In genomic region chr2:152804687-152805408, GRCh38 we compare ENCODE assay signal across 24 cellular contexts.
DNase-seq lines count a peak whose midpoint lies in the region; ATAC-seq and TF ChIP-seq lines count a peak whose summit lies in the region.
"Had no signal": no experiment of that assay in that cellular context is flagged by ENCODE, and none has a peak within 500 bp of the region (broad histone marks: within the 10 kb centered on the region; RNA-seq: fewer than 3 reads in every experiment).

No MANE protein-coding gene starts in this region.

- no peak overlapping the region for H3K4me3 ChIP-seq in upper lobe of right lung
- H3K4me3 ChIP-seq: A549; BLaER1 treated with 17β-estradiol and CSF1 and Interleukin-3, amounts not matched to agents 10 nM and 100 nM; GM12878 had no signal

- H3K27ac ChIP-seq in upper lobe of right lung: no peak overlapping the region
- H3K27ac ChIP-seq: 22Rv1; A549; BLaER1 treated with 17β-estradiol and CSF1 and Interleukin-3, amounts not matched to agents 10 nM and 100 nM; C4-2B had no signal

- ATAC-seq in Right ventricle myocardium inferior (no peak), left cardiac atrium (no peak), upper lobe of right lung (peak; percentile 29), GM19467 (IDR thresholded peaks at IDR 0.05; ENCODE audit: unreplicated experiment) (no peak)
- peak; percentile 54 for ATAC-seq in stimulated activated naive CD8-positive, alpha-beta T cell treated with anti-CD3 and anti-CD28 coated beads, Interleukin-15, amount 100 ng/mL, for 72 hours
- no peak for ATAC-seq in stimulated activated naive CD8-positive, alpha-beta T cell treated with anti-CD3 and anti-CD28 coated beads, Interleukin-15, Interleukin-2, amounts not matched to agents 100 U/mL and 50 U/mL, for 24 hours
- ATAC-seq in stimulated activated memory B cell treated with anti-CD40 and anti-IgM and Interleukin-4, amounts not matched to agents 10 μg/mL and 1 μg/mL and 100 μg/mL, for 72 hours: peak; percentile 44
- ATAC-seq: A549; CD8-positive, alpha-beta T cell; GM12878 had no signal

- no peak overlapping the region for H3K27ac Mint-ChIP-seq in stimulated activated naive CD8-positive, alpha-beta T cell treated with anti-CD3 and anti-CD28 coated beads, Interleukin-15, amount 100 ng/mL, for 72 hours
- no peak overlapping the region for H3K27ac Mint-ChIP-seq in stimulated activated memory B cell treated with anti-CD40 and anti-IgM and Interleukin-4, amounts not matched to agents 10 μg/mL and 1 μg/mL and 100 μg/mL, for 72 hours
- H3K27ac Mint-ChIP-seq: B cell; CD4-positive, alpha-beta T cell; CD8-positive, alpha-beta T cell had no signal

- TF ChIP-seq CTCF in upper lobe of right lung (IDR thresholded peaks at IDR 0.05): no peak

- no peak overlapping the region for H3K4me3 Mint-ChIP-seq in stimulated activated naive CD8-positive, alpha-beta T cell treated with anti-CD3 and anti-CD28 coated beads, Interleukin-15, amount 100 ng/mL, for 72 hours
- no peak overlapping the region for H3K4me3 Mint-ChIP-seq in stimulated activated memory B cell treated with anti-CD40 and anti-IgM and Interleukin-4, amounts not matched to agents 10 μg/mL and 1 μg/mL and 100 μg/mL, for 72 hours
- H3K4me3 Mint-ChIP-seq: B cell; CD4-positive, alpha-beta T cell; CD8-positive, alpha-beta T cell had no signal

- no peaks in the 10 kb centered on the region for H3K36me3 Mint-ChIP-seq in stimulated activated memory B cell treated with anti-CD40 and anti-IgM and Interleukin-4, amounts not matched to agents 10 μg/mL and 1 μg/mL and 100 μg/mL, for 72 hours
- H3K36me3 Mint-ChIP-seq: CD8-positive, alpha-beta T cell had no signal

- H3K27me3 Mint-ChIP-seq in stimulated activated naive CD8-positive, alpha-beta T cell treated with anti-CD3 and anti-CD28 coated beads, Interleukin-15, amount 100 ng/mL, for 72 hours: peaks cover 7% of the 10 kb centered on the region
- H3K27me3 Mint-ChIP-seq in stimulated activated memory B cell treated with anti-CD40 and anti-IgM and Interleukin-4, amounts not matched to agents 10 μg/mL and 1 μg/mL and 100 μg/mL, for 72 hours: no peaks in the 10 kb centered on the region

- DNase-seq in Right ventricle myocardium inferior (ENCODE audit: missing footprints) (peak; percentile 66), left cardiac atrium (no peak), upper lobe of right lung (no peak), NCI-H1417 (lab: John Stamatoyannopoulos, UW) (no peak)
- DNase-seq in stimulated activated naive CD8-positive, alpha-beta T cell treated with anti-CD3 and anti-CD28 coated beads, Interleukin-15, amount 100 ng/mL, for 72 hours: no peak
- DNase-seq in stimulated activated naive CD8-positive, alpha-beta T cell treated with anti-CD3 and anti-CD28 coated beads, Interleukin-15, Interleukin-2, amounts not matched to agents 100 U/mL and 50 U/mL, for 24 hours: no peak
- DNase-seq: AML-193; CD4-positive, alpha-beta T cell; CD8-positive, alpha-beta T cell; DMS 273 treated with DMSO at 0.1 percent for 48 hours; DMS153; DMS53; DMS79; DND-41; EL; GDM1 had no signal

- no peaks in the 10 kb centered on the region for H3K9me3 ChIP-seq in upper lobe of right lung
- H3K9me3 ChIP-seq: A549 had no signal

- intact Hi-C loops in Right ventricle myocardium inferior (cut with DNase I) (no loop called here), left cardiac atrium (cut with DNase I) (no loop called here), upper lobe of right lung (cut with DNase I) (no loop called here)

- H3K4me1 Mint-ChIP-seq in stimulated activated naive CD8-positive, alpha-beta T cell treated with anti-CD3 and anti-CD28 coated beads, Interleukin-15, amount 100 ng/mL, for 72 hours: no peaks in the 10 kb centered on the region
- H3K4me1 Mint-ChIP-seq in stimulated activated memory B cell treated with anti-CD40 and anti-IgM and Interleukin-4, amounts not matched to agents 10 μg/mL and 1 μg/mL and 100 μg/mL, for 72 hours: no peaks in the 10 kb centered on the region
- H3K4me1 Mint-ChIP-seq: B cell had no signal

- no peaks in the 10 kb centered on the region for H3K27me3 ChIP-seq in upper lobe of right lung
- H3K27me3 ChIP-seq: BLaER1 treated with 17β-estradiol and CSF1 and Interleukin-3, amounts not matched to agents 10 nM and 100 nM had no signal

- H3K9me3 Mint-ChIP-seq in stimulated activated naive CD8-positive, alpha-beta T cell treated with anti-CD3 and anti-CD28 coated beads, Interleukin-15, amount 100 ng/mL, for 72 hours: no peaks in the 10 kb centered on the region
- H3K9me3 Mint-ChIP-seq in stimulated activated memory B cell treated with anti-CD40 and anti-IgM and Interleukin-4, amounts not matched to agents 10 μg/mL and 1 μg/mL and 100 μg/mL, for 72 hours: no peaks in the 10 kb centered on the region
- H3K9me3 Mint-ChIP-seq: CD4-positive, alpha-beta T cell; CD8-positive, alpha-beta T cell had no signal

- H3K4me1 ChIP-seq in upper lobe of right lung: no peaks in the 10 kb centered on the region
- H3K4me1 ChIP-seq: A549; BLaER1 treated with 17β-estradiol and CSF1 and Interleukin-3, amounts not matched to agents 10 nM and 100 nM had no signal

- no peaks in the 10 kb centered on the region for H3K36me3 ChIP-seq in upper lobe of right lung
- H3K36me3 ChIP-seq: BLaER1 treated with 17β-estradiol and CSF1 and Interleukin-3, amounts not matched to agents 10 nM and 100 nM had no signal

Comparison
In these comparisons a context has a peak if more than half of its experiments do, and no peak if none do; other contexts are left out.
1. ATAC-seq: peak in stimulated activated naive CD8-positive, alpha-beta T cell treated with anti-CD3 and anti-CD28 coated beads, Interleukin-15, amount 100 ng/mL, for 72 hours (single experiment), stimulated activated memory B cell treated with anti-CD40 and anti-IgM and Interleukin-4, amounts not matched to agents 10 μg/mL and 1 μg/mL and 100 μg/mL, for 72 hours (single experiment) and upper lobe of right lung (single experiment); none in Right ventricle myocardium inferior (single experiment), left cardiac atrium (0 of 2), stimulated activated naive CD8-positive, alpha-beta T cell treated with anti-CD3 and anti-CD28 coated beads, Interleukin-15, Interleukin-2, amounts not matched to agents 100 U/mL and 50 U/mL, for 24 hours (single experiment) and GM19467 (single experiment).